ENCODE assay signal across 8 cellular contexts in genomic region chr1:162003825-162004205, GRCh38. TPM values are rescaled to one million over a fixed set of nuclear protein-coding genes. Genes with fewer than 3 reads are reported as not detected.
DNase-seq lines count a peak whose midpoint lies in the region; ATAC-seq and TF ChIP-seq lines count a peak whose summit lies in the region.

No MANE protein-coding gene starts in this region.

- no peak overlapping the region for H3K27ac ChIP-seq in Panc1 (ENCODE audit: low read length)
- peak overlapping the region; percentile 61 to 72 (median 65) for H3K27ac ChIP-seq in gastrocnemius medialis

- intact Hi-C loops in Panc1 (cut with micrococcal nuclease; ENCODE audit: unreplicated experiment) (no loop called here), gastrocnemius medialis (cut with DNase I; ENCODE audit: low total_unique reads) (loop anchor here (5.0 kb wide), 1 partner anchor 42 kb away; no protein-coding TSS in a partner anchor)

- no peaks in the 10 kb centered on the region for H3K27me3 ChIP-seq in Panc1 (ENCODE audit: control insufficient read depth, insufficient read depth, low read length)
- H3K27me3 ChIP-seq in gastrocnemius medialis, result peaks cover 0 to 2% (median 0%) of the 10 kb centered on the region in 3 donors

- no peak overlapping the region for H3K4me3 ChIP-seq in Panc1 (ENCODE audit: low read depth in 2 of 2, low read length in 2 of 2)
- H3K4me3 ChIP-seq in fibroblast of the aortic adventitia (ENCODE audit: low read depth, low read length), result no peak overlapping the region
- peak overlapping the region; percentile 17 to 33 (median 26) for H3K4me3 ChIP-seq in gastrocnemius medialis

- peak; percentile 85 for DNase-seq in GM04504 (ENCODE audit: low read depth)
- DNase-seq in Panc1 (ENCODE audit: low read depth, low spot score), result no peak
- peak; percentile 61 for DNase-seq in fibroblast of the aortic adventitia (ENCODE audit: low read depth)
- DNase-seq in gastrocnemius medialis, result peak in 1 of 2 donors; percentile 38
- DNase-seq in NCI-H1105 (lab: John Stamatoyannopoulos, UW), result no peak
- no peak for DNase-seq in stimulated activated CD4-positive, alpha-beta T cell treated with anti-CD3 and anti-CD28 coated beads, Interleukin-12 subunit alpha, Interleukin-12 subunit beta, amount 100 ng/mL, for 4 hours
- DNase-seq in NCI-H1048 (lab: John Stamatoyannopoulos, UW), result no peak

- H3K4me1 ChIP-seq in Panc1 (ENCODE audit: control insufficient read depth, insufficient read depth, low read length) (peaks cover 7% of the 10 kb centered on the region; the same call in 1 of the 2 replicates), gastrocnemius medialis (peaks cover 12 to 14% of the 10 kb centered on the region in 2 donors)

- no TSS peak for BruUV-seq in Panc1 (replicated peaks; lab: Mats Ljungman, UMichigan)

- H3K9me3 ChIP-seq in Panc1 (ENCODE audit: control insufficient read depth, insufficient read depth, low read depth, low read length), result no peaks in the 10 kb centered on the region
- no peaks in the 10 kb centered on the region for H3K9me3 ChIP-seq in gastrocnemius medialis

- peak; percentile 58 for ATAC-seq in Panc1
- peak; percentile 50 to 55 for ATAC-seq in gastrocnemius medialis
- no peak for ATAC-seq in GM19328 (IDR thresholded peaks at IDR 0.05; ENCODE audit: unreplicated experiment)

- POLR2A ChIA-PET in Panc1 (lab: Charles Lee), result no interaction called here

- H3K36me3 ChIP-seq in Panc1 (ENCODE audit: control insufficient read depth, insufficient read depth, low read length), result no peaks in the 10 kb centered on the region
- H3K36me3 ChIP-seq in gastrocnemius medialis, result no peaks in the 10 kb centered on the region

- CTCF ChIA-PET in Panc1 (lab: Charles Lee), result no interaction called here

- peak in 1 of 2 donors; percentile 21 for TF ChIP-seq POLR2A in gastrocnemius medialis (IDR thresholded peaks at IDR 0.05)

- in situ Hi-C loops in Panc1 (cut with HindIII; ENCODE audit: low pct_unique_long_range_greater_than_20kb, low sequenced_read_pairs), result no loop called here
- in situ Hi-C loops in gastrocnemius medialis (cut with MboI; ENCODE audit: low sequenced_read_pairs in 4 of 4), result no loop called here

- no peak for TF ChIP-seq CTCF in Panc1 (IDR thresholded peaks at IDR 0.05)
- TF ChIP-seq CTCF in fibroblast of the aortic adventitia (IDR thresholded peaks at IDR 0.05; ENCODE audit: insufficient read depth, low read length), result no peak
- TF ChIP-seq CTCF in gastrocnemius medialis (IDR thresholded peaks at IDR 0.05 in 4 of 5, conservative IDR thresholded peaks at IDR 0.05 in 1 of 5), result no peak

RNA-seq across cellular contexts. Expression of gene OLFML2B, which starts 19.9 kb away (rescaled TPM):
- total RNA-seq in Panc1 (2021; ENCODE audit: unreplicated experiment) (1.5 TPM), fibroblast of the aortic adventitia (ENCODE audit: low replicate concordance) (12.0 and 14.5 TPM in 2 replicates), gastrocnemius medialis (1 to 10 TPM in 3 of 4 donors, under 1 TPM in 1; 0.68 to 6.6 (median 2.7) TPM)
- 2.7 TPM for polyA plus RNA-seq in Panc1 (2012; ENCODE audit: insufficient read length)

Comparison
In these comparisons a context has a peak if more than half of its experiments do, and no peak if none do; other contexts are left out.
1. DNase-seq: peak in GM04504 (single experiment) and fibroblast of the aortic adventitia (single experiment); none in Panc1 (single experiment), NCI-H1105 (single experiment), stimulated activated CD4-positive, alpha-beta T cell treated with anti-CD3 and anti-CD28 coated beads, Interleukin-12 subunit alpha, Interleukin-12 subunit beta, amount 100 ng/mL, for 4 hours (single experiment) and NCI-H1048 (single experiment).
2. H3K4me3 ChIP-seq: peak in gastrocnemius medialis (4 of 4); none in Panc1 (0 of 2) and fibroblast of the aortic adventitia (single experiment).